ENCODE assay signal across 8 cellular contexts in genomic region chr13:19601749-19602725, GRCh38. TPM values are rescaled to one million over a fixed set of nuclear protein-coding genes. Genes with fewer than 3 reads are reported as not detected.
DNase-seq lines count a peak whose midpoint lies in the region; ATAC-seq and TF ChIP-seq lines count a peak whose summit lies in the region.

No MANE protein-coding gene starts in this region.

- no peak overlapping the region for H3K27ac Mint-ChIP-seq in activated T-cell treated with anti-CD3 and anti-CD28 coated beads, Interleukin-2, amount 50 U/mL, for 72 hours
- no peak overlapping the region for H3K27ac Mint-ChIP-seq in progenitor cell of endocrine pancreas

- TF ChIP-seq CTCF in C4-2B (conservative IDR thresholded peaks at IDR 0.05) (no peak; the same call in none of the 2 replicates), progenitor cell of endocrine pancreas (IDR thresholded peaks at IDR 0.05; ENCODE audit: unreplicated experiment) (peak; percentile 48)

- H3K36me3 Mint-ChIP-seq in activated T-cell treated with anti-CD3 and anti-CD28 coated beads, Interleukin-2, amount 50 U/mL, for 72 hours (ENCODE audit: insufficient read depth in 2 of 2), result peaks cover 5 to 12% of the 10 kb centered on the region in 2 donors
- H3K36me3 Mint-ChIP-seq in progenitor cell of endocrine pancreas (ENCODE audit: insufficient read depth), result peaks cover 6% of the 10 kb centered on the region

- DNase-seq in NCI-H460 (ENCODE audit: extremely low read depth, low read depth) (peak; percentile 13), glomerular visceral epithelial cell (ENCODE audit: extremely low spot score) (peak; percentile 69), progenitor cell of endocrine pancreas (ENCODE audit: low spot score, unreplicated experiment) (peak; percentile 66), mesenteric fat pad (ENCODE audit: low spot score) (no peak)
- DNase-seq in activated T-cell treated with anti-CD3 and anti-CD28 coated beads, Interleukin-2, amount 50 U/mL, for 72 hours, result peak; percentile 66 to 68

- peak overlapping the region; percentile 28 for H3K27ac ChIP-seq in C4-2B

- peak overlapping the region; percentile 63 to 67 for H3K4me3 Mint-ChIP-seq in activated T-cell treated with anti-CD3 and anti-CD28 coated beads, Interleukin-2, amount 50 U/mL, for 72 hours
- H3K4me3 Mint-ChIP-seq in progenitor cell of endocrine pancreas (ENCODE audit: low read depth), result peak overlapping the region; percentile 63

- peaks cover 37% of the 10 kb centered on the region for H3K27me3 Mint-ChIP-seq in activated T-cell treated with anti-CD3 and anti-CD28 coated beads, Interleukin-2, amount 50 U/mL, for 72 hours (ENCODE audit: low read depth)
- peaks cover 23% of the 10 kb centered on the region for H3K27me3 Mint-ChIP-seq in progenitor cell of endocrine pancreas

- H3K4me1 Mint-ChIP-seq in activated T-cell treated with anti-CD3 and anti-CD28 coated beads, Interleukin-2, amount 50 U/mL, for 72 hours (ENCODE audit: low read depth), result no peaks in the 10 kb centered on the region
- no peaks in the 10 kb centered on the region for H3K4me1 Mint-ChIP-seq in progenitor cell of endocrine pancreas (ENCODE audit: low read depth)

- peak; percentile 84 for ATAC-seq in GM18520 (IDR thresholded peaks at IDR 0.05; ENCODE audit: unreplicated experiment)
- ATAC-seq in HG02938 (IDR thresholded peaks at IDR 0.05; ENCODE audit: unreplicated experiment), result peak; percentile 75
- peak; percentile 93 to 97 for ATAC-seq in activated T-cell treated with anti-CD3 and anti-CD28 coated beads, Interleukin-2, amount 50 U/mL, for 72 hours (replicated peaks in 1 of 2)

- H3K9me3 Mint-ChIP-seq in activated T-cell treated with anti-CD3 and anti-CD28 coated beads, Interleukin-2, amount 50 U/mL, for 72 hours, result peaks cover 2 to 3% of the 10 kb centered on the region in 2 donors
- H3K9me3 Mint-ChIP-seq in progenitor cell of endocrine pancreas (ENCODE audit: low read depth), result peaks cover 14% of the 10 kb centered on the region

RNA-seq across cellular contexts. Expression of gene MPHOSPH8, which starts 31.4 kb away (rescaled TPM):
- 10.4 and 13.2 TPM in 2 replicates for total RNA-seq in NCI-H460 (2014; rRNA removed; shearing (Covaris generic))
- polyA plus RNA-seq in NCI-H460 (2014; cell fraction: nucleus; rRNA removed), result 8.8 and 14.1 TPM in 2 replicates
- 10 to 100 TPM; 58.3 to 59.3 TPM for total RNA-seq in activated T-cell treated with anti-CD3 and anti-CD28 coated beads, Interleukin-2, amount 50 U/mL, for 72 hours
- 27.3 and 29.5 TPM in 2 replicates for total RNA-seq in progenitor cell of endocrine pancreas
- total RNA-seq in mesenteric fat pad, result 27.4 TPM

RNA-seq across cellular contexts. Expression of gene TPTE2, which starts 40.7 kb away (rescaled TPM):
- total RNA-seq in NCI-H460 (2014; rRNA removed; shearing (Covaris generic)), result not detected in 2 replicates
- not detected in 2 replicates for polyA plus RNA-seq in NCI-H460 (2014; cell fraction: nucleus; rRNA removed)
- under 1 TPM; 0.22 to 0.30 TPM for total RNA-seq in activated T-cell treated with anti-CD3 and anti-CD28 coated beads, Interleukin-2, amount 50 U/mL, for 72 hours
- total RNA-seq in progenitor cell of endocrine pancreas (not detected in 2 replicates), mesenteric fat pad (0.19 TPM)
